In the genomic region with DNA sequence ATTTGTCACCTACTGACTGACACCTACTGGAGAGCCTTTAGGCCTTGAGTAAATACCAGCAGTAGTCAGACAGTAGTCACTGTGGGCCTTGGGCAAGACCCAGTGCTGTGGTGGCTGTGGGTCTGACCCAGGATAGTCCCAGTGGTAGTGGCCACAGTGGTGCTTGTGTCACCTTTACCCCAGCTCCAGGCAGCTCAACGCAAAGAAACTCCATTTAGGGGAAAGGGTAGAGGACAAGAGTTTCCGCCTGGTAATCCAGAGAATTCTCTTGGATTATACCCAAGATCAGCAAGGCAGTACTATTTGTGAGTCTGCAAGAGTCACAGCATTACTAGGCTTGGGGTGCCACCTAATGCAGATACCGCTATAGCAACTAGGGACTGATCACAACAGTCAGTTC, we compare ENCODE assay signal across 21 cellular contexts. TPM values are rescaled to one million over a fixed set of nuclear protein-coding genes. Genes with fewer than 3 reads are reported as not detected.
A peak's percentile ranks its signal among the peaks of the same experiment; 100 is the strongest.
DNase-seq lines count a peak whose midpoint lies in the region; ATAC-seq, FAIRE-seq and TF ChIP-seq lines count a peak whose summit lies in the region.
"Had no signal": no experiment of that assay in that cellular context is flagged by ENCODE, and none has a peak within 500 bp of the region (broad histone marks: within the 10 kb centered on the region; RNA-seq: fewer than 3 reads in every experiment).

No MANE protein-coding gene starts in this region.

- H3K36me3 Mint-ChIP-seq in endodermal cell (ENCODE audit: low read depth) (peaks cover 30% of the 10 kb centered on the region), osteocyte (ENCODE audit: unreplicated experiment) (peaks cover 33% of the 10 kb centered on the region)

- H3K4me3 ChIP-seq in endodermal cell (ENCODE audit: low read length) (no peak overlapping the region), right lobe of liver (no peak overlapping the region)
- H3K4me3 ChIP-seq: HAP-1, Peyer's patch, SJSA1 had no signal

- no peak overlapping the region for H3K9ac ChIP-seq in endodermal cell (ENCODE audit: extremely low read depth, low read length, poor library complexity, severe bottlenecking)

- H3K9me3 Mint-ChIP-seq in endodermal cell (peaks cover 18% of the 10 kb centered on the region), osteocyte (ENCODE audit: unreplicated experiment) (peaks cover 45% of the 10 kb centered on the region)

- H3K36me3 ChIP-seq in endodermal cell (ENCODE audit: control insufficient read depth, insufficient read depth, low read length) (peaks cover 9% of the 10 kb centered on the region), right lobe of liver (no peaks in the 10 kb centered on the region)
- H3K36me3 ChIP-seq: BE2C, HAP-1, Peyer's patch had no signal

- no peak overlapping the region for H3K27ac ChIP-seq in endodermal cell (ENCODE audit: low read depth, low read length)
- H3K27ac ChIP-seq in right lobe of liver: peak overlapping the region in 1 of 3 donors; percentile 5
- H3K27ac ChIP-seq: Peyer's patch, SJSA1 had no signal

- DNase-seq in GM12892 (ENCODE audit: insufficient read length): no peak
- peak; percentile 50 for DNase-seq in endodermal cell
- peak in 1 of 3 donors; percentile 36 for DNase-seq in right lobe of liver
- no peak for DNase-seq in osteocyte (ENCODE audit: extremely low spot score, unreplicated experiment)
- DNase-seq in DMS153 treated with DMSO at 0.1 percent for 48 hours (lab: John Stamatoyannopoulos, UW; ENCODE audit: unreplicated experiment): no peak
- DNase-seq: BE2C; CD4-positive, CD25-positive, alpha-beta regulatory T cell; DMS79 treated with DMSO at 0.1 percent for 48 hours; IMR-90; NCI-H1105; NCI-H2081; NCI-H2171; NCI-H345; NCI-H524; NCI-H82; Peyer's patch had no signal

- peaks cover 19% of the 10 kb centered on the region for H3K9me3 ChIP-seq in endodermal cell (ENCODE audit: control insufficient read depth, low read length)
- H3K9me3 ChIP-seq in right lobe of liver: no peaks in the 10 kb centered on the region
- H3K9me3 ChIP-seq: BE2C, Peyer's patch had no signal

- TF ChIP-seq RAD21 in Ishikawa (IDR thresholded peaks at IDR 0.05; ENCODE audit: low read depth): peak; percentile 18; the same call in 1 of the 2 replicates

- peak; percentile 53 for FAIRE-seq in GM12892 (lab: Jason Lieb, UNC)
- FAIRE-seq: HTR-8/SVneo had no signal

- H3K4me1 Mint-ChIP-seq in endodermal cell (peaks cover 25% of the 10 kb centered on the region), osteocyte (ENCODE audit: unreplicated experiment) (no peaks in the 10 kb centered on the region)

- H3K4me1 ChIP-seq in endodermal cell (ENCODE audit: control insufficient read depth, insufficient read depth, low read length): no peaks in the 10 kb centered on the region
- no peaks in the 10 kb centered on the region for H3K4me1 ChIP-seq in right lobe of liver
- H3K4me1 ChIP-seq: BE2C, Peyer's patch, SJSA1 had no signal

- H3K27ac Mint-ChIP-seq in endodermal cell (no peak overlapping the region), osteocyte (ENCODE audit: unreplicated experiment) (no peak overlapping the region)
- H3K27ac Mint-ChIP-seq: CD4-positive, CD25-positive, alpha-beta regulatory T cell had no signal

- TF ChIP-seq POLR2A in GM12892 (IDR thresholded peaks at IDR 0.05; ENCODE audit: low read depth, low read length): no peak
- TF ChIP-seq POLR2A in right lobe of liver (IDR thresholded peaks at IDR 0.05): no peak

- H3K27me3 ChIP-seq in endodermal cell (ENCODE audit: control insufficient read depth, insufficient read depth, low read length, poor library complexity, severe bottlenecking) (no peaks in the 10 kb centered on the region), right lobe of liver (no peaks in the 10 kb centered on the region)
- H3K27me3 ChIP-seq: BE2C, Peyer's patch, SJSA1 had no signal

- H3K4me3 Mint-ChIP-seq in endodermal cell (no peak overlapping the region), osteocyte (ENCODE audit: unreplicated experiment) (no peak overlapping the region)
- H3K4me3 Mint-ChIP-seq: CD4-positive, CD25-positive, alpha-beta regulatory T cell had no signal

- intact Hi-C loops in right lobe of liver (cut with DNase I): no loop called here

- H3K27me3 Mint-ChIP-seq in endodermal cell (ENCODE audit: insufficient read depth): no peaks in the 10 kb centered on the region
- H3K27me3 Mint-ChIP-seq in osteocyte (ENCODE audit: unreplicated experiment): no peaks in the 10 kb centered on the region
- H3K27me3 Mint-ChIP-seq: CD4-positive, CD25-positive, alpha-beta regulatory T cell had no signal

- TF ChIP-seq EP300 in Ishikawa (IDR thresholded peaks at IDR 0.05; ENCODE audit: borderline replicate concordance): no peak

- ATAC-seq in right lobe of liver (peak; percentile 46 to 97 (median 63)), GM21717 (IDR thresholded peaks at IDR 0.05; ENCODE audit: unreplicated experiment) (no peak)

- TF ChIP-seq CTCF in endodermal cell (conservative IDR thresholded peaks at IDR 0.05) (no peak), right lobe of liver (IDR thresholded peaks at IDR 0.05) (peak in 1 of 4 donors; percentile 14), osteocyte (IDR thresholded peaks at IDR 0.05) (no peak)

- WGBS in endodermal cell (ENCODE audit: insufficient coverage in 1 of 2, insufficient read length in 1 of 2), 2 experiments: 70 to 79% methylated on average over 3 of the region's 3 CpGs
- 100% methylated on average over 1 of the region's 3 CpGs for WGBS in right lobe of liver (ENCODE audit: insufficient coverage, low coverage, low lambda C conversion rate, missing lambda C conversion rate)

TF ChIP-seq in Ishikawa, 13 proteins besides CTCF, POLR2A, EP300 and RAD21:
- no peak for TF ChIP-seq YY1 (IDR thresholded peaks at IDR 0.05; ENCODE audit: low read depth)

RNA-seq across cellular contexts. Expression of gene CERT1, which starts 28.9 kb away (rescaled TPM):
- 23.9 TPM for polyA plus RNA-seq in GM12892 (2012; ENCODE audit: missing spikeins)
- total RNA-seq in endodermal cell (10 to 100 TPM; 51.0 to 73.5 TPM), right lobe of liver (10 to 100 TPM; 14.6 to 25.5 (median 19.7) TPM), osteocyte (33.1 and 36.5 TPM in 2 replicates)
- 25.8 TPM for polyA plus RNA-seq in endodermal cell (2013, experiment 1 of 2)
- polyA plus RNA-seq in endodermal cell (2013, experiment 2 of 2): 29.1 TPM

RNA-seq across cellular contexts. Expression of gene POLK, which starts 29.2 kb away (rescaled TPM):
- 25.7 TPM for polyA plus RNA-seq in GM12892 (2012; ENCODE audit: missing spikeins)
- total RNA-seq in endodermal cell (10 to 100 TPM; 11.3 to 14.8 TPM), right lobe of liver (10 to 100 TPM; 11.5 to 16.3 (median 14.1) TPM), osteocyte (28.9 and 32.7 TPM in 2 replicates)
- polyA plus RNA-seq in endodermal cell (2013, experiment 1 of 2): 15.2 TPM
- polyA plus RNA-seq in endodermal cell (2013, experiment 2 of 2): 15.4 TPM
